1 cellular context compared by ENCODE assay signal in genomic region chr1:227809026-227809425, GRCh38.
TF ChIP-seq lines count a peak whose summit lies in the region.

No MANE protein-coding gene starts in this region.

TF ChIP-seq in HCT116, 20 proteins besides CTCF, POLR2A, EP300 and RAD21:
- TF ChIP-seq EZH2phosphoT487 (IDR thresholded peaks at IDR 0.05; ENCODE audit: borderline replicate concordance), result no peak
- TF ChIP-seq ELF1 (IDR thresholded peaks at IDR 0.05; ENCODE audit: borderline replicate concordance, low read depth), result no peak
- no peak for TF ChIP-seq SIN3A (IDR thresholded peaks at IDR 0.05; ENCODE audit: low read depth)
- TF ChIP-seq YY1 (IDR thresholded peaks at IDR 0.05; ENCODE audit: extremely low read depth, insufficient replicate concordance, low read depth, low read length), result no peak
- no peak for TF ChIP-seq POLR2AphosphoS5 (IDR thresholded peaks at IDR 0.05; ENCODE audit: low read depth, low read length)
- TF ChIP-seq JUND (IDR thresholded peaks at IDR 0.05), result no peak
- no peak for TF ChIP-seq SP1 (IDR thresholded peaks at IDR 0.05; ENCODE audit: low read depth)
- TF ChIP-seq ATF3 (IDR thresholded peaks at IDR 0.05), result no peak
- TF ChIP-seq, protein P1, sequence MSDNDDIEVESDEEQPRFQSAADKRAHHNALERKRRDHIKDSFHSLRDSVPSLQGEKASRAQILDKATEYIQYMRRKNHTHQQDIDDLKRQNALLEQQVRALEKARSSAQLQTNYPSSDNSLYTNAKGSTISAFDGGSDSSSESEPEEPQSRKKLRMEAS (IDR thresholded peaks at IDR 0.05), result no peak
